Comparison of ENCODE assay signal across 2 cellular contexts in genomic region chr18:461762-462161, GRCh38.
A peak's percentile ranks its signal among the peaks of the same experiment; 100 is the strongest.
TF ChIP-seq lines count a peak whose summit lies in the region.

No MANE protein-coding gene starts in this region.

TF ChIP-seq in HepG2, 621 proteins besides CTCF, POLR2A, EP300 and RAD21:
- TF ChIP-seq ZNF18 (CRISPR knock-in tag; IDR thresholded peaks at IDR 0.05; ENCODE audit: insufficient replicate concordance) (no peak), CREB1 (IDR thresholded peaks at IDR 0.05) (peak; percentile 50), CREB1 (CRISPR knock-in tag; IDR thresholded peaks at IDR 0.05) (no peak), SMAD3 (CRISPR knock-in tag; IDR thresholded peaks at IDR 0.05) (no peak), ATF7 (IDR thresholded peaks at IDR 0.05) (peak; percentile 88), ATF7 (CRISPR knock-in tag; IDR thresholded peaks at IDR 0.05) (no peak)

TF ChIP-seq in GM12878, 131 proteins besides CTCF, POLR2A, EP300 and RAD21:
- TF ChIP-seq ZSCAN29 (IDR thresholded peaks at IDR 0.05): no peak
- TF ChIP-seq ATF7 (IDR thresholded peaks at IDR 0.05; ENCODE audit: low read depth): peak; percentile 72
